Comparison of ENCODE assay signal across 11 cellular contexts in the genomic region with DNA sequence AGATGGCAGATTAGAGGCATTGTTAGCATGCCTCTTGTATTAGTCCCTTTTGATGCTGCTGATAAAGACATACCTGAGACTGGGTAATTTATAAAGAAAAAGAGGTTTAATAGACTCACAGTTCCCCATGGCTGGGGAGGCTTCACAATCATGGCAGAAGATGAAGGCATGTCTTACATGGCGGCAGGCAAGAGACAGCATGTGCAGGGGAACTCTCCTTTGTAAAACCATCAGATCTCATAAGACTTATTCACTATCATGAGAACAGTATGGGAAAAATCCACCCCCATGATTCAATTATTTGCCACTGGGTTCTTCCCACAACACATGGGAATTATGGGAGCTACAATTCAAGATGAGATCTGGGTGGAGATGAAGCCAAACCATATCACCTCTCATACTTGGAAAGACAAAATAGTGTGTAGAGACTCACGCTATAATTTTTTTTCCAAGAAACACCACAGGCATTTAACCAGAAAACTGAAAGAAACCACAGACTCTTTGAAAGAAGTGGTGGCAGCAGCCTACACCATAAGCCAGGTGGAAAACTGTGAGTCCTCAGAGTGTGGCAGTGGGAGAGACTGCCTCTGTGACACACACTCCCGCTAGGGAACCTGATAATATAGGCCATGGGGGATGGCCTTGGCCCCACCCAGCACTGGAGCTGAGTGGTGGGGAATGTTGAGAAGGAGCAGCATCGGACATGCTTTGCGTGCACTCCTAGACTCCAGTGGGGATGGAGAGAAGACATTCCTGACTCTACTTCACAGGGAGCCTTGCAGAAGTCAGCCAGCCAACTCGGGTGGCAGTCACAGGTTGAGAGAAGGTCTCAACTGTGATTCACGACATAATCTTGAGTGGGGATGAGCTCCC. TPM values are rescaled to one million over a fixed set of nuclear protein-coding genes. Genes with fewer than 3 reads are reported as not detected.
DNase-seq lines count a peak whose midpoint lies in the region; ATAC-seq and FAIRE-seq lines count a peak whose summit lies in the region.
"Had no signal": no experiment of that assay in that cellular context is flagged by ENCODE, and none has a peak within 500 bp of the region (broad histone marks: within the 10 kb centered on the region; RNA-seq: fewer than 3 reads in every experiment).

No MANE protein-coding gene starts in this region.

- POLR2A ChIA-PET in activated CD8-positive, alpha-beta T cell treated with anti-CD3 and anti-CD28 coated beads, Interleukin-2, amount 10 ng/mL, durations not matched to agents 7 days and 5 days (lab: Charles Lee), result interaction anchor here (0.7 kb wide), 1 partner anchor 33 kb away, joined by 3 read pairs; no protein-coding TSS in a partner anchor

- H3K36me3 Mint-ChIP-seq in activated CD8-positive, alpha-beta T cell treated with anti-CD3 and anti-CD28 coated beads, Interleukin-2, amount 10 ng/mL, durations not matched to agents 7 days and 5 days (ENCODE audit: low read depth), result peaks cover 45% of the 10 kb centered on the region

- FAIRE-seq in frontal cortex (lab: Jason Lieb, UNC), result no peak
- FAIRE-seq: keratinocyte had no signal

- H3K27me3 Mint-ChIP-seq in activated CD8-positive, alpha-beta T cell treated with anti-CD3 and anti-CD28 coated beads, Interleukin-2, amount 10 ng/mL, durations not matched to agents 7 days and 5 days (ENCODE audit: low read depth), result peaks cover 3% of the 10 kb centered on the region

- H3K27ac Mint-ChIP-seq in activated CD8-positive, alpha-beta T cell treated with anti-CD3 and anti-CD28 coated beads, Interleukin-2, amount 10 ng/mL, durations not matched to agents 7 days and 5 days, result peak overlapping the region; percentile 87
- H3K27ac Mint-ChIP-seq: nephron had no signal

- CTCF ChIA-PET in activated CD8-positive, alpha-beta T cell treated with anti-CD3 and anti-CD28 coated beads, Interleukin-2, amount 10 ng/mL, durations not matched to agents 7 days and 5 days (lab: Charles Lee), result interaction anchor here (1.9 kb wide), 1 partner anchor 266 kb away, joined by 4 read pairs; no protein-coding TSS in a partner anchor

- H3K9me3 Mint-ChIP-seq in activated CD8-positive, alpha-beta T cell treated with anti-CD3 and anti-CD28 coated beads, Interleukin-2, amount 10 ng/mL, durations not matched to agents 7 days and 5 days (ENCODE audit: insufficient read depth), result peaks cover 51% of the 10 kb centered on the region

- no peak overlapping the region for H3K4me3 Mint-ChIP-seq in activated CD8-positive, alpha-beta T cell treated with anti-CD3 and anti-CD28 coated beads, Interleukin-2, amount 10 ng/mL, durations not matched to agents 7 days and 5 days
- H3K4me3 Mint-ChIP-seq: nephron had no signal

- DNase-seq in GF-D8 (lab: John Stamatoyannopoulos, UW), result peak; percentile 43
- DNase-seq in activated CD8-positive, alpha-beta T cell treated with anti-CD3 and anti-CD28 coated beads, Interleukin-2, amount 10 ng/mL, durations not matched to agents 7 days and 5 days, result peak; percentile 49
- DNase-seq in NCI-H2081 (lab: John Stamatoyannopoulos, UW), result no peak
- DNase-seq in frontal cortex (ENCODE audit: low spot score in 2 of 2), result no peak
- DNase-seq: NCI-H187 treated with DMSO at 0.1 percent for 48 hours had no signal

- H3K4me1 Mint-ChIP-seq in activated CD8-positive, alpha-beta T cell treated with anti-CD3 and anti-CD28 coated beads, Interleukin-2, amount 10 ng/mL, durations not matched to agents 7 days and 5 days (ENCODE audit: low read depth), result peaks cover 49% of the 10 kb centered on the region
- H3K4me1 Mint-ChIP-seq: nephron had no signal

- ATAC-seq in GM19438 (IDR thresholded peaks at IDR 0.05; ENCODE audit: low read depth, unreplicated experiment), result peak; percentile 9
- ATAC-seq in HG03095 (IDR thresholded peaks at IDR 0.05; ENCODE audit: unreplicated experiment), result peak; percentile 5
- ATAC-seq in activated CD8-positive, alpha-beta T cell treated with anti-CD3 and anti-CD28 coated beads, Interleukin-2, amount 10 ng/mL, durations not matched to agents 7 days and 5 days, result peak; percentile 91
- ATAC-seq in HG03342 (IDR thresholded peaks at IDR 0.05; ENCODE audit: unreplicated experiment), result no peak
- ATAC-seq in HG02970 (IDR thresholded peaks at IDR 0.05; ENCODE audit: low FRiP score, unreplicated experiment), result no peak

RNA-seq across cellular contexts. Expression of a gene that starts 51.5 kb away (rescaled TPM):
- 1 to 10 TPM; 1.3 to 1.7 TPM for total RNA-seq in activated CD8-positive, alpha-beta T cell treated with anti-CD3 and anti-CD28 coated beads, Interleukin-2, amount 10 ng/mL, durations not matched to agents 7 days and 5 days
- total RNA-seq in frontal cortex, result 2.9 TPM

Comparison
In these comparisons a context has a peak if more than half of its experiments do, and no peak if none do; other contexts are left out.
1. DNase-seq: peak in GF-D8 (single experiment) and activated CD8-positive, alpha-beta T cell treated with anti-CD3 and anti-CD28 coated beads, Interleukin-2, amount 10 ng/mL, durations not matched to agents 7 days and 5 days (single experiment); none in NCI-H2081 (0 of 2) and frontal cortex (0 of 2).
2. ATAC-seq: peak in GM19438 (single experiment), HG03095 (single experiment) and activated CD8-positive, alpha-beta T cell treated with anti-CD3 and anti-CD28 coated beads, Interleukin-2, amount 10 ng/mL, durations not matched to agents 7 days and 5 days (single experiment); none in HG03342 (single experiment) and HG02970 (single experiment).